In the genomic region with DNA sequence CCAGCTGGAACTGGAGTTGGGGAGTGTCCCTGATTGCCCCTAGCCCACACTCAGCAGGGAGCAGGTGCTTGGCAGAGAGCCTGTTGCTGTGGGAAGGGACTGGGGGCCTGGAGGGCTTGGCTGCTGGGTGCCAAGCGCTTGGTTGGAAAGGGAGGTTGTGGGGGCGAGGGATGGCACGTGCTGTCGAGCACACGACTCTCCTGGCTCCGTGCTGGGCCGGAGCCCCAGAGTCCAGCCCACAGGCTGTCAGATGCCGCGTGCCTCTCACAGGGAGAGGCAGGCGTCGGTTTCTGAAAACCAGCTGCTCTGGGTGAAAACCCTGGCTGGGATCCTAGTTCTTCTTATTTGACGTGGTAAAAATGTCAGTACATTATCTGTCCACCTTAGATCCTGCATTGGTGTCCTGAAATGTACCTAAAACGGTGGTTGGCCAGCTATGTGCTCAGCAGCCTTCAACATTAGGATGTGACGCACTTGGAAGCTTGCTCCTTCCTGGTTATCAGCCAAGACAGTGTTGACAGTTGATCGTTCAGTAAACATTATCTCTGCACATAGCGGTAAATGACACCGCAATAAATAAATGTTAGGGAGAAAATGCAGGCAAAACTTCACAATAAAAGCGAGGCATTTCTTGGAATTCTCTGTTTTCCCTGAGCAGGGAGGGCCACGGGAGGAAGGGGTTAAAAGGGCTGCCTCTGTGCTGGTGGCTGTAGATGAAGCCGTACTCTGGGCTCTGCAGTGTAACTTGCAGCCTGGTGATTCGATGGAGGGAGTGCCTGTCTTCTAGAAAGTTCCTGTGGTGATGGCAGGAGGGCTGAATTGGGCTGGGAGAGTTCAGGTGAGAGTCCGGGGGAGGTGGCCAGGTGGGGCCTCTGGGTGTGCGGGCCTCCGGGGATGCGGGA, we compare ENCODE assay signal across 2 cellular contexts.
A peak's percentile ranks its signal among the peaks of the same experiment; 100 is the strongest.
TF ChIP-seq lines count a peak whose summit lies in the region.

No MANE protein-coding gene starts in this region.

TF ChIP-seq in A549, 52 proteins besides CTCF, POLR2A, EP300 and RAD21 (continued from another document):
- TF ChIP-seq BHLHE40 (IDR thresholded peaks at IDR 0.05; ENCODE audit: low read depth, low read length) = peak; percentile 25; the same call in 1 of the 2 replicates
- no peak for TF ChIP-seq ELK1 (IDR thresholded peaks at IDR 0.05; ENCODE audit: low read depth, low read length)
- TF ChIP-seq, protein P1, sequence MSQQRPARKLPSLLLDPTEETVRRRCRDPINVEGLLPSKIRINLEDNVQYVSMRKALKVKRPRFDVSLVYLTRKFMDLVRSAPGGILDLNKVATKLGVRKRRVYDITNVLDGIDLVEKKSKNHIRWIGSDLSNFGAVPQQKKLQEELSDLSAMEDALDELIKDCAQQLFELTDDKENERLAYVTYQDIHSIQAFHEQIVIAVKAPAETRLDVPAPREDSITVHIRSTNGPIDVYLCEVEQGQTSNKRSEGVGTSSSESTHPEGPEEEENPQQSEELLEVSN (IDR thresholded peaks at IDR 0.05; ENCODE audit: borderline replicate concordance, low read depth) = peak; percentile 80
- no peak for TF ChIP-seq EHMT2 (IDR thresholded peaks at IDR 0.05; ENCODE audit: low read depth)
- no peak for TF ChIP-seq KDM5A (IDR thresholded peaks at IDR 0.05)
- no peak for TF ChIP-seq KDM1A (IDR thresholded peaks at IDR 0.05; ENCODE audit: low read depth)
- no peak for TF ChIP-seq EHF (CRISPR knock-in tag; IDR thresholded peaks at IDR 0.05)
- TF ChIP-seq RFX5 (IDR thresholded peaks at IDR 0.05) = no peak
- TF ChIP-seq MAX (IDR thresholded peaks at IDR 0.05) = peak; percentile 84

TF ChIP-seq in liver, 16 proteins besides CTCF, POLR2A, EP300 and RAD21 (continued from another document):
- TF ChIP-seq, protein P2, sequence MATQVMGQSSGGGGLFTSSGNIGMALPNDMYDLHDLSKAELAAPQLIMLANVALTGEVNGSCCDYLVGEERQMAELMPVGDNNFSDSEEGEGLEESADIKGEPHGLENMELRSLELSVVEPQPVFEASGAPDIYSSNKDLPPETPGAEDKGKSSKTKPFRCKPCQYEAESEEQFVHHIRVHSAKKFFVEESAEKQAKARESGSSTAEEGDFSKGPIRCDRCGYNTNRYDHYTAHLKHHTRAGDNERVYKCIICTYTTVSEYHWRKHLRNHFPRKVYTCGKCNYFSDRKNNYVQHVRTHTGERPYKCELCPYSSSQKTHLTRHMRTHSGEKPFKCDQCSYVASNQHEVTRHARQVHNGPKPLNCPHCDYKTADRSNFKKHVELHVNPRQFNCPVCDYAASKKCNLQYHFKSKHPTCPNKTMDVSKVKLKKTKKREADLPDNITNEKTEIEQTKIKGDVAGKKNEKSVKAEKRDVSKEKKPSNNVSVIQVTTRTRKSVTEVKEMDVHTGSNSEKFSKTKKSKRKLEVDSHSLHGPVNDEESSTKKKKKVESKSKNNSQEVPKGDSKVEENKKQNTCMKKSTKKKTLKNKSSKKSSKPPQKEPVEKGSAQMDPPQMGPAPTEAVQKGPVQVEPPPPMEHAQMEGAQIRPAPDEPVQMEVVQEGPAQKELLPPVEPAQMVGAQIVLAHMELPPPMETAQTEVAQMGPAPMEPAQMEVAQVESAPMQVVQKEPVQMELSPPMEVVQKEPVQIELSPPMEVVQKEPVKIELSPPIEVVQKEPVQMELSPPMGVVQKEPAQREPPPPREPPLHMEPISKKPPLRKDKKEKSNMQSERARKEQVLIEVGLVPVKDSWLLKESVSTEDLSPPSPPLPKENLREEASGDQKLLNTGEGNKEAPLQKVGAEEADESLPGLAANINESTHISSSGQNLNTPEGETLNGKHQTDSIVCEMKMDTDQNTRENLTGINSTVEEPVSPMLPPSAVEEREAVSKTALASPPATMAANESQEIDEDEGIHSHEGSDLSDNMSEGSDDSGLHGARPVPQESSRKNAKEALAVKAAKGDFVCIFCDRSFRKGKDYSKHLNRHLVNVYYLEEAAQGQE (IDR thresholded peaks at IDR 0.05) = peak; percentile 75
- TF ChIP-seq YY1 (IDR thresholded peaks at IDR 0.05) (peak; percentile 70), HNF4G (IDR thresholded peaks at IDR 0.05) (peak; percentile 41), ATF3 (IDR thresholded peaks at IDR 0.05) (no peak), NR2F2 (IDR thresholded peaks at IDR 0.05) (peak; percentile 43), HNF4A (conservative IDR thresholded peaks at IDR 0.05) (peak; percentile 75 to 81), EGR1 (IDR thresholded peaks at IDR 0.05; ENCODE audit: low read depth in 2 of 2) (peak in 1 of 2 donors; percentile 15), RXRA (IDR thresholded peaks at IDR 0.05) (peak; percentile 88 to 94), MAX (IDR thresholded peaks at IDR 0.05) (peak; percentile 85), FOXA1 (IDR thresholded peaks at IDR 0.05) (peak; percentile 99)
- TF ChIP-seq, protein P3, sequence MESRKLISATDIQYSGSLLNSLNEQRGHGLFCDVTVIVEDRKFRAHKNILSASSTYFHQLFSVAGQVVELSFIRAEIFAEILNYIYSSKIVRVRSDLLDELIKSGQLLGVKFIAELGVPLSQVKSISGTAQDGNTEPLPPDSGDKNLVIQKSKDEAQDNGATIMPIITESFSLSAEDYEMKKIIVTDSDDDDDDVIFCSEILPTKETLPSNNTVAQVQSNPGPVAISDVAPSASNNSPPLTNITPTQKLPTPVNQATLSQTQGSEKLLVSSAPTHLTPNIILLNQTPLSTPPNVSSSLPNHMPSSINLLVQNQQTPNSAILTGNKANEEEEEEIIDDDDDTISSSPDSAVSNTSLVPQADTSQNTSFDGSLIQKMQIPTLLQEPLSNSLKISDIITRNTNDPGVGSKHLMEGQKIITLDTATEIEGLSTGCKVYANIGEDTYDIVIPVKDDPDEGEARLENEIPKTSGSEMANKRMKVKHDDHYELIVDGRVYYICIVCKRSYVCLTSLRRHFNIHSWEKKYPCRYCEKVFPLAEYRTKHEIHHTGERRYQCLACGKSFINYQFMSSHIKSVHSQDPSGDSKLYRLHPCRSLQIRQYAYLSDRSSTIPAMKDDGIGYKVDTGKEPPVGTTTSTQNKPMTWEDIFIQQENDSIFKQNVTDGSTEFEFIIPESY (IDR thresholded peaks at IDR 0.05) = peak; percentile 79
